9 cellular contexts compared by ENCODE assay signal in the genomic region with DNA sequence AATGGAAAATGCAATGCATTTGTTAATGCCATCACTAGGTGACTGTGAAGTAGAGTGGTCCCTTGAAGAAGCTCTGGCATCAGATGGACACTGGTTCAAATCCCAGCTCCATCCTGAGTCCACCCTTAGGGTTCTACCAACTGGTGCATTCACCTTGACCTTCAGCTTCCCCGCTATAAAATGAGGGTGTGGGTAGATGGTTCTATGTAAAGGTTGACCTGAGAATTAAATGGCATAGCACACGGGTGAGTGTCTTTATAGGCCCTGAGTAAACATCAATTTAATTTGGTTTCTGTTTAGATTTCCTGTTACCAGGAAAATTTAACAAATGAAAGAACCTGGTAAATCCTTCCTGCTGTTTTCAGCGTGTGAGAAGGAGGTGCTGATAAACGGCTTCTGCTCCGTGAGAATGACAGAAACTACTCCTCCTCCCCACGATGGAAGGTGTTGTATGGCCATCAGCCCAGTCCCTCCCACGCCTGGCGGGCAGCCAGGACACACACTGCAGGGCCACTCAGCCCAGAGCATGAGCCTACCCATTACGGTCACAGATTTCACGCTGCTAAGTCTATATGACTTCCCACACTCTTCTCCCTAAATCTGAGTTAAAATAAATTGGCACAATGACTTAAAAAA.
DNase-seq lines count a peak whose midpoint lies in the region; ATAC-seq, FAIRE-seq and TF ChIP-seq lines count a peak whose summit lies in the region.
"Had no signal": no experiment of that assay in that cellular context is flagged by ENCODE, and none has a peak within 500 bp of the region (broad histone marks: within the 10 kb centered on the region; RNA-seq: fewer than 3 reads in every experiment).

No MANE protein-coding gene starts in this region.

- ATAC-seq in GM19324 (IDR thresholded peaks at IDR 0.05; ENCODE audit: low FRiP score, unreplicated experiment) (no peak), HG03342 (IDR thresholded peaks at IDR 0.05; ENCODE audit: unreplicated experiment) (no peak)

- no peak overlapping the region for H3K27ac ChIP-seq in keratinocyte (ENCODE audit: control insufficient read depth, insufficient read depth, low read length)

- H2AFZ ChIP-seq in keratinocyte (ENCODE audit: control insufficient read depth, low read length) = no peak overlapping the region

- no peaks in the 10 kb centered on the region for H3K79me2 ChIP-seq in keratinocyte (ENCODE audit: control insufficient read depth, insufficient read depth, low read length)

- H3K4me1 ChIP-seq in keratinocyte (ENCODE audit: control insufficient read depth, extremely low read depth, insufficient read depth, low read length) = peaks cover 21% of the 10 kb centered on the region

- H3K9ac ChIP-seq in keratinocyte (ENCODE audit: control insufficient read depth, extremely low read depth, insufficient read depth, low read length) = no peak overlapping the region

- H3K9me3 ChIP-seq in keratinocyte (ENCODE audit: control insufficient read depth, low read depth, low read length) = no peaks in the 10 kb centered on the region

- dilution Hi-C loops in keratinocyte (cut with MboI; ENCODE audit: extremely low pct_ligation_motif_present, low sequenced_read_pairs) = no loop called here

- TF ChIP-seq CTCF in keratinocyte (optimal IDR thresholded peaks at IDR 0.05 in 1 of 3, IDR thresholded peaks at IDR 0.05 in 1 of 3, conservative IDR thresholded peaks at IDR 0.05 in 1 of 3; ENCODE audit: extremely low read depth in 1 of 3, insufficient read depth in 2 of 3, low read length in 3 of 3) = no peak

- DNase-seq in NCI-H1436 (lab: John Stamatoyannopoulos, UW) = peak; percentile 2
- DNase-seq in NCI-H1436 treated with DMSO at 0.1 percent for 48 hours (lab: John Stamatoyannopoulos, UW) = no peak
- DNase-seq in astrocyte of the hippocampus (ENCODE audit: low read depth, low spot score) = peak; percentile 76
- no peak for DNase-seq in keratinocyte (ENCODE audit: low read depth, low spot score)
- peak; percentile 88 for DNase-seq in urothelium cell line (ENCODE audit: low spot score)
- no peak for DNase-seq in DMS114 treated with DMSO at 0.1 percent for 48 hours (lab: John Stamatoyannopoulos, UW; ENCODE audit: unreplicated experiment)
- DNase-seq: 8988T had no signal

- H3K27me3 ChIP-seq in keratinocyte (ENCODE audit: control insufficient read depth, extremely low read depth, insufficient read depth, low read length) = peaks cover 28% of the 10 kb centered on the region

- no peaks in the 10 kb centered on the region for H4K20me1 ChIP-seq in keratinocyte (ENCODE audit: control insufficient read depth, extremely low read depth, insufficient read depth, low read length)

- H3K36me3 ChIP-seq in keratinocyte (ENCODE audit: control insufficient read depth in 2 of 2, extremely low read depth in 1 of 2, insufficient read depth in 2 of 2, low read length in 2 of 2) = no peaks in the 10 kb centered on the region

- FAIRE-seq in keratinocyte (lab: Jason Lieb, UNC) (peak; percentile 52), urothelium cell line (lab: Jason Lieb, UNC) (peak; percentile 96)

- no peak overlapping the region for H3K4me3 ChIP-seq in keratinocyte (ENCODE audit: control insufficient read depth in 2 of 3, extremely low read depth in 1 of 3, insufficient read depth in 2 of 3, low read depth in 1 of 3, low read length in 3 of 3)

- H3K4me2 ChIP-seq in keratinocyte (ENCODE audit: control insufficient read depth, extremely low read depth, insufficient read depth, low read depth, low read length) = no peak overlapping the region

- no peaks in the 10 kb centered on the region for H3K9me1 ChIP-seq in keratinocyte (ENCODE audit: control insufficient read depth, extremely low read depth, insufficient read depth, low read length)

Comparison
In these comparisons a context has a peak if more than half of its experiments do, and no peak if none do; other contexts are left out.
1. DNase-seq: peak in NCI-H1436 (single experiment), astrocyte of the hippocampus (single experiment) and urothelium cell line (single experiment); none in NCI-H1436 treated with DMSO at 0.1 percent for 48 hours (single experiment), keratinocyte (single experiment) and DMS114 treated with DMSO at 0.1 percent for 48 hours (single experiment).